ENCODE assay signal across 8 cellular contexts in the genomic region with DNA sequence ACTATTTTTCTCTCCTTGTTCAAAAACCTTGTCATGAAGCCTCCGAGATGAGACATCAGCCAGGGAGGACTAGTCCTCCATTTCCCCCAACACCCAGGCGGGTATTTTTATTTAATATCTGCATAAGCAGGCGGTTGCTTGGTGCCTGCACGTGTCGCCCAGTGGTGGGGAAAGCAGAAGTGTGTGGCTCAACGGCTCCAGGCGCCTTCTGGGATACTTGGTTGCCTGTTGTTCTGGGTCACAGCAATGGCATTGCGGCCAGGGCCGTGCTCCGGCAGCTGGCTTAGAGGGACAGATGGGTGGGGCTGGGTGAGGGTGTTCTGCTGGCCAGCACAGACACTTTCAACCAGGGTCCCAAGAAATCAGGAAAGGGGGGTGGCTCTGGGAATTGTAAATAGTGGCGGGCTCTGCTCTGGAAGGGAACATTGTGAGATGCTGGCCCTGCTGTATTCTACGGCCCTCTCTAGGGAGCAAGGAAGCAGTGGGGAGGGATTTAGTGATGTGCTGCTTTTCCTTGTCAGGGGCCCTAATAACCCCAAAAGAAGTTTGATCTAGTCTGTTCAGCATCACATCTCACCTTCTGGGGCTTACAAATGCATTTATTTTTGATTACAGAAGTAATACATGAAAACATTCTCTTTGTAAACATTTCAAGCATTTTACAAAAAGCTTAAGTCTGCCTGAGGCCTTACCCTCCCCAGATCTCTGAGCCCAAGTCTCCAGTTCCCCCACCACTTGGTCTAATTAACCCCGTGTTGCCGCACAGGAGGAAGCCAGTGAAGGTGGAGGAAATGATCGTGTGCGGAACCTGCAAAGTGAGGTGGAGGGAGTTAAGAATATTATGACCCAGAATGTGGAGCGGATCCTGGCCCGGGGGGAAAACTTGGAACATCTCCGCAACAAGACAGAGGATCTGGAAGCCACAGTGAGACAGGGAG. TPM values are rescaled to one million over a fixed set of nuclear protein-coding genes. Genes with fewer than 3 reads are reported as not detected.
DNase-seq lines count a peak whose midpoint lies in the region; ATAC-seq and TF ChIP-seq lines count a peak whose summit lies in the region.

No MANE protein-coding gene starts in this region.

- H3K27me3 Mint-ChIP-seq in endothelial cell (ENCODE audit: unreplicated experiment) (peaks cover 6% of the 10 kb centered on the region), naive B cell (no peaks in the 10 kb centered on the region)

- TF ChIP-seq CTCF in endothelial cell (IDR thresholded peaks at IDR 0.05; ENCODE audit: unreplicated experiment), result no peak

- H3K9me3 Mint-ChIP-seq in endothelial cell (ENCODE audit: unreplicated experiment), result no peaks in the 10 kb centered on the region
- H3K9me3 Mint-ChIP-seq in naive B cell, result no peaks in the 10 kb centered on the region

- H3K4me3 Mint-ChIP-seq in endothelial cell (ENCODE audit: unreplicated experiment), result peak overlapping the region; percentile 91
- H3K4me3 Mint-ChIP-seq in naive B cell, result peak overlapping the region; percentile 84 to 98 (median 94)

- DNase-seq in H7, result peak; percentile 46
- peak; percentile 63 for DNase-seq in RPMI8226
- DNase-seq in endothelial cell (ENCODE audit: low spot score), result no peak
- DNase-seq in naive B cell, result peak; percentile 70
- DNase-seq in NCI-H345 (lab: John Stamatoyannopoulos, UW), result no peak
- DNase-seq in stimulated activated naive CD4-positive, alpha-beta T cell treated with Interleukin-2 at 50 U/mL for 16 hours (lab: John Stamatoyannopoulos, UW), result no peak
- DNase-seq in RKO (ENCODE audit: low spot score), result no peak

- H3K4me1 Mint-ChIP-seq in endothelial cell (ENCODE audit: unreplicated experiment) (peaks cover 58% of the 10 kb centered on the region), naive B cell (peaks cover 35 to 51% (median 42%) of the 10 kb centered on the region in 3 donors)

- H3K4me3 ChIP-seq in GM08714 (ENCODE audit: low read length), result peak overlapping the region; percentile 76
- H3K4me3 ChIP-seq in H7 (ENCODE audit: insufficient read depth, low read depth, low read length), result peak overlapping the region; percentile 48

- H3K27me3 ChIP-seq in H7 (ENCODE audit: control insufficient read depth, insufficient read depth, low read length), result peaks cover under 1% of the 10 kb centered on the region

- H3K36me3 ChIP-seq in H7 (replicated peaks; ENCODE audit: control insufficient read depth, insufficient read depth, low read length), result no peaks in the 10 kb centered on the region

- peak overlapping the region; percentile 95 for H3K27ac Mint-ChIP-seq in endothelial cell (ENCODE audit: unreplicated experiment)
- peak overlapping the region; percentile 91 to 98 (median 96) for H3K27ac Mint-ChIP-seq in naive B cell

- peak; percentile 94 for ATAC-seq in naive B cell (ENCODE audit: low read depth in 2 of 2)

- H3K36me3 Mint-ChIP-seq in endothelial cell (ENCODE audit: low read depth, unreplicated experiment), result peaks cover 15% of the 10 kb centered on the region
- peaks cover 12 to 13% of the 10 kb centered on the region in 2 donors for H3K36me3 Mint-ChIP-seq in naive B cell

RNA-seq across cellular contexts. Expression of a gene that starts 1.1 kb away (rescaled TPM):
- total RNA-seq in H7 (2014; rRNA removed; shearing (Covaris generic)), result 17.7 and 33.0 TPM in 2 replicates
- total RNA-seq in endothelial cell (ENCODE audit: unreplicated experiment), result 225 TPM
- 100 to 1,000 TPM; 262 to 339 (median 305) TPM for polyA plus RNA-seq in naive B cell (ENCODE audit: low read depth in 6 of 6)

RNA-seq across cellular contexts. Expression of a gene that starts 5.7 kb away (rescaled TPM):
- 1.00 and 1.4 TPM in 2 replicates for total RNA-seq in H7 (2014; rRNA removed; shearing (Covaris generic))
- 296 TPM for total RNA-seq in endothelial cell (ENCODE audit: unreplicated experiment)
- 10 to 100 TPM; 33.3 to 68.5 (median 49.9) TPM for polyA plus RNA-seq in naive B cell (ENCODE audit: low read depth in 6 of 6)

RNA-seq across cellular contexts. Expression of a gene that starts 17.0 kb away (rescaled TPM):
- total RNA-seq in H7 (2014; rRNA removed; shearing (Covaris generic)), result 159 and 201 TPM in 2 replicates
- 155 TPM for total RNA-seq in endothelial cell (ENCODE audit: unreplicated experiment)
- polyA plus RNA-seq in naive B cell (ENCODE audit: low read depth in 6 of 6), result 100 to 1,000 TPM; 152 to 207 (median 187) TPM

RNA-seq across cellular contexts. Expression of a gene that starts 17.2 kb away (rescaled TPM):
- 23.3 and 33.0 TPM in 2 replicates for total RNA-seq in H7 (2014; rRNA removed; shearing (Covaris generic))
- 145 TPM for total RNA-seq in endothelial cell (ENCODE audit: unreplicated experiment)
- polyA plus RNA-seq in naive B cell (ENCODE audit: low read depth in 6 of 6), result 10 to 100 TPM; 12.1 to 22.2 (median 16.2) TPM

RNA-seq across cellular contexts. Expression of a gene that starts 24.0 kb away (rescaled TPM):
- total RNA-seq in H7 (2014; rRNA removed; shearing (Covaris generic)), result 15.7 and 17.9 TPM in 2 replicates
- total RNA-seq in endothelial cell (ENCODE audit: unreplicated experiment), result 42.4 TPM
- 10 to 100 TPM; 11.8 to 25.0 (median 14.5) TPM for polyA plus RNA-seq in naive B cell (ENCODE audit: low read depth in 6 of 6)

Comparison
In these comparisons a context has a peak if more than half of its experiments do, and no peak if none do; other contexts are left out.
1. DNase-seq: peak in H7 (single experiment), RPMI8226 (single experiment) and naive B cell (single experiment); none in endothelial cell (single experiment), NCI-H345 (single experiment), stimulated activated naive CD4-positive, alpha-beta T cell treated with Interleukin-2 at 50 U/mL for 16 hours (single experiment) and RKO (single experiment).
2. RNA of a gene that starts 5.7 kb away (total RNA-seq): 296 TPM in endothelial cell (single experiment); 1.00 to 1.4 TPM in H7; every median in the first group is over 100 times any median in the second.